In genomic region chr6:57221936-57222683, GRCh38 we compare ENCODE assay signal across 1 cellular context.
TF ChIP-seq lines count a peak whose summit lies in the region.

Gene RAB23 (minus strand): TSS chr6:57222307. CDS start chr6:57210380, 11,927 bp downstream.

TF ChIP-seq in HCT116, 20 proteins besides CTCF, POLR2A, EP300 and RAD21 (continued from another document):
- TF ChIP-seq, protein P1, sequence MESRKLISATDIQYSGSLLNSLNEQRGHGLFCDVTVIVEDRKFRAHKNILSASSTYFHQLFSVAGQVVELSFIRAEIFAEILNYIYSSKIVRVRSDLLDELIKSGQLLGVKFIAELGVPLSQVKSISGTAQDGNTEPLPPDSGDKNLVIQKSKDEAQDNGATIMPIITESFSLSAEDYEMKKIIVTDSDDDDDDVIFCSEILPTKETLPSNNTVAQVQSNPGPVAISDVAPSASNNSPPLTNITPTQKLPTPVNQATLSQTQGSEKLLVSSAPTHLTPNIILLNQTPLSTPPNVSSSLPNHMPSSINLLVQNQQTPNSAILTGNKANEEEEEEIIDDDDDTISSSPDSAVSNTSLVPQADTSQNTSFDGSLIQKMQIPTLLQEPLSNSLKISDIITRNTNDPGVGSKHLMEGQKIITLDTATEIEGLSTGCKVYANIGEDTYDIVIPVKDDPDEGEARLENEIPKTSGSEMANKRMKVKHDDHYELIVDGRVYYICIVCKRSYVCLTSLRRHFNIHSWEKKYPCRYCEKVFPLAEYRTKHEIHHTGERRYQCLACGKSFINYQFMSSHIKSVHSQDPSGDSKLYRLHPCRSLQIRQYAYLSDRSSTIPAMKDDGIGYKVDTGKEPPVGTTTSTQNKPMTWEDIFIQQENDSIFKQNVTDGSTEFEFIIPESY (IDR thresholded peaks at IDR 0.05; ENCODE audit: extremely low read depth, insufficient replicate concordance, low read length), result no peak
- no peak for TF ChIP-seq ZNF274 (IDR thresholded peaks at IDR 0.05; ENCODE audit: low read depth, low read length)
